Comparison of ENCODE assay signal across 24 cellular contexts in genomic region chr4:169236901-169237626, GRCh38. TPM values are rescaled to one million over a fixed set of nuclear protein-coding genes. Genes with fewer than 3 reads are reported as not detected.
DNase-seq lines count a peak whose midpoint lies in the region; ATAC-seq and TF ChIP-seq lines count a peak whose summit lies in the region.
"Had no signal": no experiment of that assay in that cellular context is flagged by ENCODE, and none has a peak within 500 bp of the region (broad histone marks: within the 10 kb centered on the region; RNA-seq: fewer than 3 reads in every experiment).

No MANE protein-coding gene starts in this region.

- H3K27ac Mint-ChIP-seq in brain: peak overlapping the region in 3 of 5 experiments; percentile 12 to 26 (median 13)
- H3K27ac Mint-ChIP-seq: activated CD4-positive, alpha-beta memory T cell treated with anti-CD3 and anti-CD28 coated beads, Interleukin-2, amount 10 ng/mL, durations not matched to agents 7 days and 5 days; activated naive CD4-positive, alpha-beta T cell treated with anti-CD3 and anti-CD28 coated beads, Interleukin-2, amount 50 U/mL, for 24 hours; CD14-positive monocyte; natural killer cell; T-helper 1 cell treated with Interleukin-12 subunit alpha and Interleukin-12 subunit beta and Interleukin-4 antibody, amounts not matched to agents 30 μg/mL and 1 μg/mL, for 36 hours had no signal

- no peaks in the 10 kb centered on the region for H3K9me3 Mint-ChIP-seq in brain
- H3K9me3 Mint-ChIP-seq: activated CD4-positive, alpha-beta memory T cell treated with anti-CD3 and anti-CD28 coated beads, Interleukin-2, amount 10 ng/mL, durations not matched to agents 7 days and 5 days; activated naive CD4-positive, alpha-beta T cell treated with anti-CD3 and anti-CD28 coated beads, Interleukin-2, amount 50 U/mL, for 24 hours; activated T-cell treated with anti-CD3 and anti-CD28 coated beads, Interleukin-2, amount 50 U/mL, for 4 hours; CD14-positive monocyte; natural killer cell; T-helper 1 cell treated with Interleukin-12 subunit alpha and Interleukin-12 subunit beta and Interleukin-4 antibody, amounts not matched to agents 30 μg/mL and 1 μg/mL, for 36 hours had no signal

- intact Hi-C loops in Right ventricle myocardium inferior (cut with DNase I) (no loop called here), cardiac septum (cut with DNase I) (no loop called here)

- no peak for TF ChIP-seq CTCF in brain (conservative IDR thresholded peaks at IDR 0.05)
- TF ChIP-seq CTCF in suprapubic skin (IDR thresholded peaks at IDR 0.05): no peak

- H3K4me3 Mint-ChIP-seq in brain: peak overlapping the region in 2 of 5 experiments; percentile 33 to 49
- H3K4me3 Mint-ChIP-seq: activated CD4-positive, alpha-beta memory T cell treated with anti-CD3 and anti-CD28 coated beads, Interleukin-2, amount 10 ng/mL, durations not matched to agents 7 days and 5 days; activated naive CD4-positive, alpha-beta T cell treated with anti-CD3 and anti-CD28 coated beads, Interleukin-2, amount 50 U/mL, for 24 hours; activated T-cell treated with anti-CD3 and anti-CD28 coated beads, Interleukin-2, amount 50 U/mL, for 4 hours; CD14-positive monocyte; natural killer cell; T-helper 1 cell treated with Interleukin-12 subunit alpha and Interleukin-12 subunit beta and Interleukin-4 antibody, amounts not matched to agents 30 μg/mL and 1 μg/mL, for 36 hours had no signal

- no peak overlapping the region for H3K4me3 ChIP-seq in suprapubic skin
- H3K4me3 ChIP-seq: dorsolateral prefrontal cortex, SJCRH30, transverse colon had no signal

- peaks cover 3% of the 10 kb centered on the region for H3K36me3 Mint-ChIP-seq in brain
- H3K36me3 Mint-ChIP-seq: activated naive CD4-positive, alpha-beta T cell treated with anti-CD3 and anti-CD28 coated beads, Interleukin-2, amount 50 U/mL, for 24 hours; natural killer cell had no signal

- H3K27me3 ChIP-seq in suprapubic skin: no peaks in the 10 kb centered on the region
- H3K27me3 ChIP-seq: brain microvascular endothelial cell, dorsolateral prefrontal cortex, SJCRH30, transverse colon had no signal

- H3K36me3 ChIP-seq in suprapubic skin: no peaks in the 10 kb centered on the region
- H3K36me3 ChIP-seq: brain microvascular endothelial cell, SJCRH30, transverse colon, WERI-Rb-1 had no signal

- H3K4me1 Mint-ChIP-seq in brain: peaks cover 64% of the 10 kb centered on the region
- H3K4me1 Mint-ChIP-seq: activated CD4-positive, alpha-beta memory T cell treated with anti-CD3 and anti-CD28 coated beads, Interleukin-2, amount 10 ng/mL, durations not matched to agents 7 days and 5 days; activated naive CD4-positive, alpha-beta T cell treated with anti-CD3 and anti-CD28 coated beads, Interleukin-2, amount 50 U/mL, for 24 hours; natural killer cell had no signal

- TF ChIP-seq EP300 in suprapubic skin (IDR thresholded peaks at IDR 0.05): no peak

- peaks cover 40% of the 10 kb centered on the region for H3K4me1 ChIP-seq in suprapubic skin
- H3K4me1 ChIP-seq: SJCRH30 had no signal

- 34% methylated on average over 6 of the region's 6 CpGs for WGBS in suprapubic skin

- H3K27me3 Mint-ChIP-seq in brain: no peaks in the 10 kb centered on the region

- no peaks in the 10 kb centered on the region for H3K9me3 ChIP-seq in suprapubic skin
- H3K9me3 ChIP-seq: SJCRH30, transverse colon had no signal

- DNase-seq in Right ventricle myocardium inferior (ENCODE audit: missing footprints): no peak
- DNase-seq in cardiac septum (ENCODE audit: low spot score): no peak
- DNase-seq in left lobe of liver (ENCODE audit: low spot score): peak; percentile 68
- DNase-seq in suprapubic skin (ENCODE audit: low spot score in 2 of 2): no peak
- DNase-seq in NCI-H345 (lab: John Stamatoyannopoulos, UW): no peak
- no peak for DNase-seq in NCI-H1105 (lab: John Stamatoyannopoulos, UW)
- DNase-seq: activated CD4-positive, alpha-beta memory T cell treated with anti-CD3 and anti-CD28 coated beads, Interleukin-2, amount 10 ng/mL, durations not matched to agents 7 days and 5 days; activated T-cell treated with anti-CD3 and anti-CD28 coated beads, Interleukin-2, amount 50 U/mL, for 4 hours; brain microvascular endothelial cell; mesenchymal stem cell; natural killer cell; NCI-H1930; NCI-H526 treated with DMSO at 0.1 percent for 48 hours; SJCRH30; stimulated activated naive CD4-positive, alpha-beta T cell; transverse colon; WERI-Rb-1 had no signal

- TF ChIP-seq POLR2A in suprapubic skin (IDR thresholded peaks at IDR 0.05): no peak

- ATAC-seq in Right ventricle myocardium inferior (peak; percentile 21), left lobe of liver (peak; percentile 90), GM18868 (IDR thresholded peaks at IDR 0.05; ENCODE audit: unreplicated experiment) (no peak)
- ATAC-seq: activated T-cell treated with anti-CD3 and anti-CD28 coated beads, Interleukin-2, amount 50 U/mL, for 4 hours; natural killer cell had no signal

- H3K27ac ChIP-seq in suprapubic skin: peak overlapping the region; percentile 31
- H3K27ac ChIP-seq: brain microvascular endothelial cell, SJCRH30, transverse colon, WERI-Rb-1 had no signal

RNA-seq across cellular contexts. Expression of gene SH3RF1, which starts 33.7 kb away (rescaled TPM):
- total RNA-seq in Right ventricle myocardium inferior (8.8 TPM), cardiac septum (15.6 TPM), left lobe of liver (7.2 TPM), suprapubic skin (10 to 100 TPM; 10.8 to 18.1 (median 15.0) TPM)
- polyA plus RNA-seq in brain (ENCODE audit: insufficient read depth, low read depth, low replicate concordance): 7.1 TPM
- total RNA-seq: OCI-LY7 had no signal
